ENCODE assay signal across 28 cellular contexts in the genomic region with DNA sequence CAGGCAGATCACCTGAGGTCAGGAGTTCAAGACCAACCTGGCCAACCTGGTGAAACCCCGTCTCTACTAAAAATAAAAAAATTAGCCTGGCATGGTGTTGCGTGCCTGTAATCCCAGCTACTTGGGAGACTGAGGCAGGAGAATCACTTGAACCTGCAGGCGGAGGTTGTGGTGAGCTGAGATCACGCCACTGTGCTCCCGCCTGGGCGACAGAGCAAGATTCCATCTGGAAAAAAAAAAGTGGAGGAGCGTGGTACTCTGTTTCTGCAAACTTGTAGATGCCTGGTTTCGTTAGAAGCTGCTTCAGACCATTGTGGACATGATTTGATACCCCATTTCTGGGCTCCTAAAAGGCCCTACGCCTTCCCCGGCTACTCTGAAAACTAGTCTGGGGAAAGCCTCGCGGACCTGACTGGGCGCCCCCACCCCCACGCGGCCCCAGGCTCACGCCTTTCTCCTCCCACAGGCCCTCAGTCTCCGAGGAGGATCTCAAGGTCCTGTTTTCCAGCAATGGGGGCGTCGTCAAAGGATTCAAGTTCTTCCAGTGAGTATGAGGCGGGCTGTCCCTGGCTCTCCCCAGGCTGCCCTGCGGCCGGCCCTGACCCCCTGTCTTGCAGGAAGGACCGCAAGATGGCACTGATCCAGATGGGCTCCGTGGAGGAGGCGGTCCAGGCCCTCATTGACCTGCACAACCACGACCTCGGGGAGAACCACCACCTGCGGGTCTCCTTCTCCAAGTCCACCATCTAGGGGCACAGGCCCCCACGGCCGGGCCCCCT. TPM values are rescaled to one million over a fixed set of nuclear protein-coding genes. Genes with fewer than 3 reads are reported as not detected.
DNase-seq lines count a peak whose midpoint lies in the region; ATAC-seq, FAIRE-seq and TF ChIP-seq lines count a peak whose summit lies in the region.
"Had no signal": no experiment of that assay in that cellular context is flagged by ENCODE, and none has a peak within 500 bp of the region (broad histone marks: within the 10 kb centered on the region; RNA-seq: fewer than 3 reads in every experiment).

No MANE protein-coding gene starts in this region.

- H3K27me3 Mint-ChIP-seq in mesothelial cell of epicardium (ENCODE audit: low read depth), result no peaks in the 10 kb centered on the region
- H3K27me3 Mint-ChIP-seq in activated CD4-positive, alpha-beta memory T cell treated with anti-CD3 and anti-CD28 coated beads for 36 hours, result no peaks in the 10 kb centered on the region
- H3K27me3 Mint-ChIP-seq: activated CD4-positive, alpha-beta memory T cell treated with anti-CD3 and anti-CD28 coated beads, Interleukin-2, amount 10 ng/mL, durations not matched to agents 7 days and 5 days; brain; natural killer cell treated with Interleukin-12 subunit alpha and Interleukin-12 subunit beta and Interleukin-15 and Interleukin-18, amount 100 ng/mL, for 72 hours had no signal

- intact Hi-C loops in HepG2 (cut with micrococcal nuclease; ENCODE audit: unreplicated experiment) (no loop called here), right lobe of liver (cut with DNase I) (no loop called here), PC-9 (cut with micrococcal nuclease; ENCODE audit: unreplicated experiment) (no loop called here)
- intact Hi-C loops in activated CD4-positive, alpha-beta memory T cell treated with anti-CD3 and anti-CD28 coated beads for 36 hours (cut with micrococcal nuclease), result no loop called here

- H3K27ac ChIP-seq in HepG2 (ENCODE audit: extremely low read length, insufficient read depth, low read length), result no peak overlapping the region
- H3K27ac ChIP-seq in right lobe of liver, result no peak overlapping the region
- H3K27ac ChIP-seq in PC-9, result no peak overlapping the region
- H3K27ac ChIP-seq: adrenal gland, C4-2B, foreskin keratinocyte, hepatocyte, left lung, prostate gland had no signal

- BruUV-seq in HepG2 (replicated peaks; lab: Mats Ljungman, UMichigan), result no TSS peak
- TSS peak; percentile 1 for BruUV-seq in PC-9 (replicated peaks; lab: Mats Ljungman, UMichigan)

- DNase-seq in HepG2 (ENCODE audit: low spot score) (no peak), right lobe of liver (no peak), PC-9 (no peak), mesothelial cell of epicardium (ENCODE audit: low spot score in 2 of 2, unreplicated experiment in 2 of 2) (no peak), NK-92 (lab: John Stamatoyannopoulos, UW; ENCODE audit: unreplicated experiment) (no peak)
- no peak for DNase-seq in stimulated activated CD4-positive, alpha-beta T cell treated with anti-CD3 and anti-CD28 coated beads, Interleukin-2, amount 100 ng/mL, for 48 hours
- no peak for DNase-seq in activated CD4-positive, alpha-beta memory T cell treated with anti-CD3 and anti-CD28 coated beads for 36 hours
- DNase-seq: activated CD4-positive, alpha-beta memory T cell treated with anti-CD3 and anti-CD28 coated beads, Interleukin-2, amount 10 ng/mL, durations not matched to agents 7 days and 5 days; activated effector memory CD4-positive, alpha-beta T cell treated with Interleukin-2 at 50 U/mL for 16 hours; effector memory CD4-positive, alpha-beta T cell; foreskin keratinocyte; immature natural killer cell; KBM-7; left lung; MG63; NCI-H1436 treated with DMSO at 0.1 percent for 48 hours; NCI-H446 treated with DMSO at 0.1 percent for 48 hours; SHP77; substantia nigra had no signal

- TF ChIP-seq RAD21 in HepG2 (CRISPR knock-in tag; IDR thresholded peaks at IDR 0.05), result no peak

- no peak overlapping the region for H3K4me3 Mint-ChIP-seq in mesothelial cell of epicardium
- H3K4me3 Mint-ChIP-seq in activated CD4-positive, alpha-beta memory T cell treated with anti-CD3 and anti-CD28 coated beads for 36 hours, result no peak overlapping the region
- H3K4me3 Mint-ChIP-seq: activated CD4-positive, alpha-beta memory T cell treated with anti-CD3 and anti-CD28 coated beads, Interleukin-2, amount 10 ng/mL, durations not matched to agents 7 days and 5 days; brain; immature natural killer cell; natural killer cell treated with Interleukin-12 subunit alpha and Interleukin-12 subunit beta and Interleukin-15 and Interleukin-18, amount 100 ng/mL, for 72 hours had no signal

- H3K27ac Mint-ChIP-seq in mesothelial cell of epicardium, result peak overlapping the region; percentile 56
- H3K27ac Mint-ChIP-seq in activated CD4-positive, alpha-beta memory T cell treated with anti-CD3 and anti-CD28 coated beads for 36 hours, result no peak overlapping the region
- H3K27ac Mint-ChIP-seq: activated CD4-positive, alpha-beta memory T cell treated with anti-CD3 and anti-CD28 coated beads, Interleukin-2, amount 10 ng/mL, durations not matched to agents 7 days and 5 days; immature natural killer cell; natural killer cell treated with Interleukin-12 subunit alpha and Interleukin-12 subunit beta and Interleukin-15 and Interleukin-18, amount 100 ng/mL, for 72 hours had no signal

- POLR2A ChIA-PET in HepG2 (lab: Yijun Ruan, JAX) (no interaction called here), PC-9 (lab: Charles Lee; ENCODE audit: unreplicated experiment) (no interaction called here)
- POLR2A ChIA-PET in activated CD4-positive, alpha-beta memory T cell treated with anti-CD3 and anti-CD28 coated beads for 36 hours (lab: Charles Lee), result interaction anchor here (0.6 to 3.1 kb wide), 2 partner anchors 11 to 627 kb away, joined by 3 to 8 read pairs; no protein-coding TSS in a partner anchor

- no peaks in the 10 kb centered on the region for H3K9me3 Mint-ChIP-seq in mesothelial cell of epicardium
- no peaks in the 10 kb centered on the region for H3K9me3 Mint-ChIP-seq in activated CD4-positive, alpha-beta memory T cell treated with anti-CD3 and anti-CD28 coated beads for 36 hours
- H3K9me3 Mint-ChIP-seq: activated CD4-positive, alpha-beta memory T cell treated with anti-CD3 and anti-CD28 coated beads, Interleukin-2, amount 10 ng/mL, durations not matched to agents 7 days and 5 days; immature natural killer cell; natural killer cell treated with Interleukin-12 subunit alpha and Interleukin-12 subunit beta and Interleukin-15 and Interleukin-18, amount 100 ng/mL, for 72 hours had no signal

- WGBS in HepG2 (ENCODE audit: low lambda C conversion rate), result 98% methylated on average over 28 of the region's 30 CpGs
- WGBS in right lobe of liver (ENCODE audit: insufficient coverage, low coverage, low lambda C conversion rate, missing lambda C conversion rate), result 76% methylated on average over 9 of the region's 30 CpGs

- H3K9me3 ChIP-seq in HepG2 (ENCODE audit: low read length), result no peaks in the 10 kb centered on the region
- no peaks in the 10 kb centered on the region for H3K9me3 ChIP-seq in right lobe of liver
- H3K9me3 ChIP-seq in PC-9 (ENCODE audit: insufficient read depth, low read depth), result no peaks in the 10 kb centered on the region
- H3K9me3 ChIP-seq: adrenal gland, left lung, MG63, prostate gland had no signal

- H3K27me3 ChIP-seq in HepG2 (ENCODE audit: control insufficient read depth in 1 of 2, insufficient read depth in 2 of 2, low read length in 2 of 2) (no peaks in the 10 kb centered on the region), right lobe of liver (no peaks in the 10 kb centered on the region), PC-9 (ENCODE audit: insufficient read depth, low read depth) (no peaks in the 10 kb centered on the region)
- H3K27me3 ChIP-seq: adrenal gland, foreskin keratinocyte, hepatocyte, left lung, MG63 had no signal

- no peaks in the 10 kb centered on the region for H3K4me1 ChIP-seq in HepG2 (ENCODE audit: insufficient read depth, low read length)
- H3K4me1 ChIP-seq in right lobe of liver, result no peaks in the 10 kb centered on the region
- H3K4me1 ChIP-seq in PC-9 (replicated peaks; ENCODE audit: insufficient read depth), result no peaks in the 10 kb centered on the region
- H3K4me1 ChIP-seq: adrenal gland, foreskin keratinocyte, prostate gland had no signal

- no peak for ATAC-seq in HepG2
- ATAC-seq in right lobe of liver, result no peak
- ATAC-seq: esophagus mucosa; foreskin keratinocyte; left lung; natural killer cell treated with Interleukin-12 subunit alpha and Interleukin-12 subunit beta and Interleukin-15 and Interleukin-18, amount 100 ng/mL, for 72 hours had no signal

- no peaks in the 10 kb centered on the region for H3K9me2 ChIP-seq in PC-9 (ENCODE audit: insufficient read depth)

- no peak overlapping the region for H3K9ac ChIP-seq in HepG2 (ENCODE audit: insufficient read depth, low read depth, low read length)

- TF ChIP-seq CTCF in HepG2 (CRISPR knock-in tag; IDR thresholded peaks at IDR 0.05) (no peak), right lobe of liver (IDR thresholded peaks at IDR 0.05) (no peak), PC-9 (conservative IDR thresholded peaks at IDR 0.05) (no peak), mesothelial cell of epicardium (IDR thresholded peaks at IDR 0.05; ENCODE audit: unreplicated experiment) (no peak)

- H3K4me1 Mint-ChIP-seq in mesothelial cell of epicardium, result peaks cover 8% of the 10 kb centered on the region
- peaks cover 7% of the 10 kb centered on the region for H3K4me1 Mint-ChIP-seq in activated CD4-positive, alpha-beta memory T cell treated with anti-CD3 and anti-CD28 coated beads for 36 hours (ENCODE audit: low read depth)

- CTCF ChIA-PET in HepG2 (lab: Yijun Ruan, JAX; ENCODE audit: low intra/inter-chr PET ratio, low total read pairs), result no interaction called here
- CTCF ChIA-PET in PC-9 (lab: Charles Lee), result no interaction called here
- CTCF ChIA-PET in activated CD4-positive, alpha-beta memory T cell treated with anti-CD3 and anti-CD28 coated beads for 36 hours (lab: Charles Lee), result interaction anchor here (0.6 kb wide), 1 partner anchor 21 kb away, joined by 3 read pairs; no protein-coding TSS in a partner anchor

- no peak for TF ChIP-seq EP300 in HepG2 (IDR thresholded peaks at IDR 0.05; ENCODE audit: low read depth in 2 of 2, low read length in 2 of 2)
- TF ChIP-seq EP300 in HepG2 (CRISPR knock-in tag; IDR thresholded peaks at IDR 0.05; ENCODE audit: borderline replicate concordance), result no peak

- TF ChIP-seq POLR2A in HepG2 (IDR thresholded peaks at IDR 0.05; ENCODE audit: insufficient read depth in 1 of 2, low read depth in 2 of 2, low read length in 2 of 2), result no peak; a peak in 2 of 4 replicates
- TF ChIP-seq POLR2A in right lobe of liver (IDR thresholded peaks at IDR 0.05), result no peak

- no peak for FAIRE-seq in HepG2 (lab: Jason Lieb, UNC)
- FAIRE-seq: urothelium cell line had no signal

- peaks cover 21% of the 10 kb centered on the region for H3K36me3 Mint-ChIP-seq in mesothelial cell of epicardium
- H3K36me3 Mint-ChIP-seq in activated CD4-positive, alpha-beta memory T cell treated with anti-CD3 and anti-CD28 coated beads for 36 hours, result peaks cover 51% of the 10 kb centered on the region

- no peak overlapping the region for H3K4me3 ChIP-seq in HepG2 (replicated peaks in 1 of 3; ENCODE audit: insufficient read depth in 1 of 3, low read depth in 2 of 3, low read length in 3 of 3)
- H3K4me3 ChIP-seq in right lobe of liver, result no peak overlapping the region
- H3K4me3 ChIP-seq in PC-9, result no peak overlapping the region
- H3K4me3 ChIP-seq: adrenal gland, hepatocyte, left lung, MG63, prostate gland had no signal

- H3K79me2 ChIP-seq in HepG2 (ENCODE audit: insufficient read depth, low read length), result peaks cover 23% of the 10 kb centered on the region
- peaks cover 38% of the 10 kb centered on the region for H3K79me2 ChIP-seq in PC-9 (ENCODE audit: low read depth)

- H3K36me3 ChIP-seq in HepG2 (replicated peaks in 1 of 2; ENCODE audit: control insufficient read depth in 1 of 2, insufficient read depth in 2 of 2, low read length in 2 of 2) (peaks cover 34 to 65% of the 10 kb centered on the region in 2 experiments; a peak in 4 of 5 replicates), right lobe of liver (peaks cover 34 to 71% (median 50%) of the 10 kb centered on the region in 4 donors), PC-9 (ENCODE audit: low read depth) (peaks cover 14% of the 10 kb centered on the region)

- H2AFZ ChIP-seq in HepG2 (ENCODE audit: low read length) (no peak overlapping the region), PC-9 (no peak overlapping the region)
- H2AFZ ChIP-seq: hepatocyte had no signal

- H3K4me2 ChIP-seq in HepG2 (ENCODE audit: low read depth, low read length) (no peak overlapping the region), PC-9 (no peak overlapping the region)
- H3K4me2 ChIP-seq: hepatocyte had no signal

- in situ Hi-C loops in HepG2 (cut with HindIII; ENCODE audit: extremely low pct_ligation_motif_present, low pct_unique_long_range_greater_than_20kb), result no loop called here

- peaks cover 54% of the 10 kb centered on the region for H4K20me1 ChIP-seq in HepG2 (ENCODE audit: insufficient read depth, low read length)
- peaks cover 63% of the 10 kb centered on the region for H4K20me1 ChIP-seq in PC-9 (ENCODE audit: insufficient read depth)

- H3F3A ChIP-seq in PC-9 (ENCODE audit: insufficient read depth, low read depth), result peaks cover 50% of the 10 kb centered on the region

RNA-seq across cellular contexts. Expression of a gene that starts 11.5 kb away (rescaled TPM):
- total RNA-seq in HepG2 (2016; rRNA removed; fragmentation: Illumina TruSeq; extraction: Trizol), result 0.07 TPM in 1 of 2 replicates, not detected in the other
- not detected in 2 replicates for total RNA-seq in HepG2 (2016; cell fraction: cytosol; rRNA removed; fragmentation: Illumina TruSeq; extraction: Trizol; ENCODE audit: low read depth)
- total RNA-seq in HepG2 (2016; cell fraction: insoluble cytoplasmic fraction; rRNA removed; fragmentation: Illumina TruSeq; extraction: Trizol), result 0.09 TPM in 1 of 2 replicates, not detected in the other
- total RNA-seq in HepG2 (2016; cell fraction: membrane; rRNA removed; fragmentation: Illumina TruSeq; extraction: Trizol), result not detected in 2 replicates
- total RNA-seq in HepG2 (2016; cell fraction: nucleus; rRNA removed; fragmentation: Illumina TruSeq; extraction: Trizol), result not detected in 2 replicates
- polyA plus RNA-seq in HepG2 (2011; rRNA removed), result 0.16 and 0.17 TPM in 2 replicates
- 0.14 and 0.19 TPM in 2 replicates for polyA plus RNA-seq in HepG2 (2011; cell fraction: cytosol; rRNA removed)
- polyA plus RNA-seq in HepG2 (2011; cell fraction: nucleus; rRNA removed), result 0.19 and 0.34 TPM in 2 replicates
- 0.27 TPM in 1 of 2 replicates, not detected in the other for polyA plus RNA-seq in HepG2 (2012)
- polyA plus RNA-seq in HepG2 (2016; cell fraction: cytosol; fragmentation: Illumina TruSeq; extraction: Trizol; ENCODE audit: low read depth), result not detected in 2 replicates
- polyA plus RNA-seq in HepG2 (2016; cell fraction: insoluble cytoplasmic fraction; fragmentation: Illumina TruSeq; extraction: Trizol; ENCODE audit: low read depth), result not detected in 2 replicates
- polyA plus RNA-seq in HepG2 (2016; cell fraction: membrane; fragmentation: Illumina TruSeq; extraction: Trizol; ENCODE audit: low read depth), result not detected in 2 replicates
- not detected in 2 replicates for polyA plus RNA-seq in HepG2 (2016; cell fraction: nucleus; fragmentation: Illumina TruSeq; extraction: Trizol; ENCODE audit: insufficient read depth, low read depth)
- polyA minus RNA-seq in HepG2 (2011; rRNA and poly(A)+ RNA removed; ENCODE audit: low replicate concordance), result 0.16 and 0.22 TPM in 2 replicates
- polyA minus RNA-seq in HepG2 (2011; cell fraction: cytosol; rRNA and poly(A)+ RNA removed), result not detected in 2 replicates
- not detected in 2 replicates for polyA minus RNA-seq in HepG2 (2011; cell fraction: nucleus; rRNA and poly(A)+ RNA removed)
- total RNA-seq in right lobe of liver, result not detected
- 0.81 and 0.90 TPM in 2 replicates for total RNA-seq in PC-9 (2021)
- 140 to 162 TPM (median 152 TPM) in 3 replicates for total RNA-seq in mesothelial cell of epicardium
- total RNA-seq in activated CD4-positive, alpha-beta memory T cell treated with anti-CD3 and anti-CD28 coated beads for 36 hours, result not detected
- total RNA-seq: activated CD4-positive, alpha-beta memory T cell treated with anti-CD3 and anti-CD28 coated beads, Interleukin-2, amount 10 ng/mL, durations not matched to agents 7 days and 5 days; esophagus mucosa; foreskin keratinocyte; natural killer cell treated with Interleukin-12 subunit alpha and Interleukin-12 subunit beta and Interleukin-15 and Interleukin-18, amount 100 ng/mL, for 72 hours; OCI-LY7 had no signal
- polyA plus RNA-seq: immature natural killer cell had no signal

RNA-seq across cellular contexts. Expression of a gene that starts 13.0 kb away (rescaled TPM):
- total RNA-seq in HepG2 (2016; rRNA removed; fragmentation: Illumina TruSeq; extraction: Trizol) (188 and 195 TPM in 2 replicates), right lobe of liver (100 to 1,000 TPM in 5 of 6 experiments, 10 to 100 TPM in 1; 91.1 to 150 (median 129) TPM), PC-9 (2021) (461 and 542 TPM in 2 replicates), mesothelial cell of epicardium (447 to 482 TPM (median 459 TPM) in 3 replicates)
- total RNA-seq in HepG2 (2016; cell fraction: cytosol; rRNA removed; fragmentation: Illumina TruSeq; extraction: Trizol; ENCODE audit: low read depth), result 49.8 and 51.1 TPM in 2 replicates
- 161 and 198 TPM in 2 replicates for total RNA-seq in HepG2 (2016; cell fraction: insoluble cytoplasmic fraction; rRNA removed; fragmentation: Illumina TruSeq; extraction: Trizol)
- 106 and 109 TPM in 2 replicates for total RNA-seq in HepG2 (2016; cell fraction: membrane; rRNA removed; fragmentation: Illumina TruSeq; extraction: Trizol)
- 117 and 125 TPM in 2 replicates for total RNA-seq in HepG2 (2016; cell fraction: nucleus; rRNA removed; fragmentation: Illumina TruSeq; extraction: Trizol)
- 288 and 314 TPM in 2 replicates for polyA plus RNA-seq in HepG2 (2011; rRNA removed)
- polyA plus RNA-seq in HepG2 (2011; cell fraction: cytosol; rRNA removed), result 80.5 and 107 TPM in 2 replicates
- 339 and 475 TPM in 2 replicates for polyA plus RNA-seq in HepG2 (2011; cell fraction: nucleus; rRNA removed)
- polyA plus RNA-seq in HepG2 (2012), result 291 and 347 TPM in 2 replicates
- polyA plus RNA-seq in HepG2 (2016; cell fraction: cytosol; fragmentation: Illumina TruSeq; extraction: Trizol; ENCODE audit: low read depth), result 51.1 and 55.1 TPM in 2 replicates
- polyA plus RNA-seq in HepG2 (2016; cell fraction: insoluble cytoplasmic fraction; fragmentation: Illumina TruSeq; extraction: Trizol; ENCODE audit: low read depth), result 208 and 235 TPM in 2 replicates
- polyA plus RNA-seq in HepG2 (2016; cell fraction: membrane; fragmentation: Illumina TruSeq; extraction: Trizol; ENCODE audit: low read depth), result 112 TPM in 2 replicates
- 264 and 280 TPM in 2 replicates for polyA plus RNA-seq in HepG2 (2016; cell fraction: nucleus; fragmentation: Illumina TruSeq; extraction: Trizol; ENCODE audit: insufficient read depth, low read depth)
- polyA minus RNA-seq in HepG2 (2011; rRNA and poly(A)+ RNA removed; ENCODE audit: low replicate concordance), result 302 and 434 TPM in 2 replicates
- polyA minus RNA-seq in HepG2 (2011; cell fraction: cytosol; rRNA and poly(A)+ RNA removed), result 155 and 182 TPM in 2 replicates
- polyA minus RNA-seq in HepG2 (2011; cell fraction: nucleus; rRNA and poly(A)+ RNA removed), result 142 and 164 TPM in 2 replicates
- 100 to 1,000 TPM; 464 to 465 TPM for total RNA-seq in activated CD4-positive, alpha-beta memory T cell treated with anti-CD3 and anti-CD28 coated beads for 36 hours

RNA-seq across cellular contexts. Expression of a gene that starts 17.4 kb away (rescaled TPM):
- not detected in 2 replicates for total RNA-seq in HepG2 (2016; rRNA removed; fragmentation: Illumina TruSeq; extraction: Trizol)
- total RNA-seq in HepG2 (2016; cell fraction: cytosol; rRNA removed; fragmentation: Illumina TruSeq; extraction: Trizol; ENCODE audit: low read depth), result not detected in 2 replicates
- not detected in 2 replicates for total RNA-seq in HepG2 (2016; cell fraction: insoluble cytoplasmic fraction; rRNA removed; fragmentation: Illumina TruSeq; extraction: Trizol)
- not detected in 2 replicates for total RNA-seq in HepG2 (2016; cell fraction: membrane; rRNA removed; fragmentation: Illumina TruSeq; extraction: Trizol)
- total RNA-seq in HepG2 (2016; cell fraction: nucleus; rRNA removed; fragmentation: Illumina TruSeq; extraction: Trizol), result not detected in 2 replicates
- 0.08 TPM in 1 of 2 replicates, not detected in the other for polyA plus RNA-seq in HepG2 (2011; rRNA removed)
- polyA plus RNA-seq in HepG2 (2011; cell fraction: cytosol; rRNA removed), result not detected in 2 replicates
- not detected in 2 replicates for polyA plus RNA-seq in HepG2 (2011; cell fraction: nucleus; rRNA removed)
- not detected in 2 replicates for polyA plus RNA-seq in HepG2 (2012)
- polyA plus RNA-seq in HepG2 (2016; cell fraction: cytosol; fragmentation: Illumina TruSeq; extraction: Trizol; ENCODE audit: low read depth), result not detected in 2 replicates
- not detected in 2 replicates for polyA plus RNA-seq in HepG2 (2016; cell fraction: insoluble cytoplasmic fraction; fragmentation: Illumina TruSeq; extraction: Trizol; ENCODE audit: low read depth)
- polyA plus RNA-seq in HepG2 (2016; cell fraction: membrane; fragmentation: Illumina TruSeq; extraction: Trizol; ENCODE audit: low read depth), result not detected in 2 replicates
- not detected in 2 replicates for polyA plus RNA-seq in HepG2 (2016; cell fraction: nucleus; fragmentation: Illumina TruSeq; extraction: Trizol; ENCODE audit: insufficient read depth, low read depth)
- not detected in 2 replicates for polyA minus RNA-seq in HepG2 (2011; rRNA and poly(A)+ RNA removed; ENCODE audit: low replicate concordance)
- polyA minus RNA-seq in HepG2 (2011; cell fraction: cytosol; rRNA and poly(A)+ RNA removed), result not detected in 2 replicates
- polyA minus RNA-seq in HepG2 (2011; cell fraction: nucleus; rRNA and poly(A)+ RNA removed), result not detected in 2 replicates
- total RNA-seq in right lobe of liver, result 1 to 10 TPM in 2 of 6 experiments, under 1 TPM in 1, not detected in 3; 0.15 to 3.6 (median 1.8) TPM
- total RNA-seq in PC-9 (2021), result not detected in 2 replicates
- 6.4 to 7.1 TPM (median 6.7 TPM) in 3 replicates for total RNA-seq in mesothelial cell of epicardium
- total RNA-seq in activated CD4-positive, alpha-beta memory T cell treated with anti-CD3 and anti-CD28 coated beads for 36 hours, result not detected
- total RNA-seq: activated CD4-positive, alpha-beta memory T cell treated with anti-CD3 and anti-CD28 coated beads, Interleukin-2, amount 10 ng/mL, durations not matched to agents 7 days and 5 days; esophagus mucosa; foreskin keratinocyte; hepatocyte; OCI-LY7 had no signal
- polyA plus RNA-seq: immature natural killer cell had no signal

RNA-seq across cellular contexts. Expression of a gene that starts 30.5 kb away (rescaled TPM):
- total RNA-seq in HepG2 (2016; rRNA removed; fragmentation: Illumina TruSeq; extraction: Trizol) (not detected in 2 replicates), right lobe of liver (1 to 10 TPM in 2 of 6 experiments, not detected in 4; 2.3 to 2.9 TPM), PC-9 (2021) (not detected in 2 replicates), mesothelial cell of epicardium (0.23 TPM in 1 of 3 replicates, not detected in the others)
- total RNA-seq in HepG2 (2016; cell fraction: cytosol; rRNA removed; fragmentation: Illumina TruSeq; extraction: Trizol; ENCODE audit: low read depth), result not detected in 2 replicates
- total RNA-seq in HepG2 (2016; cell fraction: insoluble cytoplasmic fraction; rRNA removed; fragmentation: Illumina TruSeq; extraction: Trizol), result not detected in 2 replicates
- not detected in 2 replicates for total RNA-seq in HepG2 (2016; cell fraction: membrane; rRNA removed; fragmentation: Illumina TruSeq; extraction: Trizol)
- not detected in 2 replicates for total RNA-seq in HepG2 (2016; cell fraction: nucleus; rRNA removed; fragmentation: Illumina TruSeq; extraction: Trizol)
- 0.10 TPM in 1 of 2 replicates, not detected in the other for polyA plus RNA-seq in HepG2 (2011; rRNA removed)
- 0.17 TPM in 1 of 2 replicates, not detected in the other for polyA plus RNA-seq in HepG2 (2011; cell fraction: cytosol; rRNA removed)
- 0.14 and 0.16 TPM in 2 replicates for polyA plus RNA-seq in HepG2 (2011; cell fraction: nucleus; rRNA removed)
- not detected in 2 replicates for polyA plus RNA-seq in HepG2 (2012)
- not detected in 2 replicates for polyA plus RNA-seq in HepG2 (2016; cell fraction: cytosol; fragmentation: Illumina TruSeq; extraction: Trizol; ENCODE audit: low read depth)
- not detected in 2 replicates for polyA plus RNA-seq in HepG2 (2016; cell fraction: insoluble cytoplasmic fraction; fragmentation: Illumina TruSeq; extraction: Trizol; ENCODE audit: low read depth)
- not detected in 2 replicates for polyA plus RNA-seq in HepG2 (2016; cell fraction: membrane; fragmentation: Illumina TruSeq; extraction: Trizol; ENCODE audit: low read depth)
- not detected in 2 replicates for polyA plus RNA-seq in HepG2 (2016; cell fraction: nucleus; fragmentation: Illumina TruSeq; extraction: Trizol; ENCODE audit: insufficient read depth, low read depth)
- polyA minus RNA-seq in HepG2 (2011; rRNA and poly(A)+ RNA removed; ENCODE audit: low replicate concordance), result 0.14 TPM in 1 of 2 replicates, not detected in the other
- polyA minus RNA-seq in HepG2 (2011; cell fraction: cytosol; rRNA and poly(A)+ RNA removed), result not detected in 2 replicates
- not detected in 2 replicates for polyA minus RNA-seq in HepG2 (2011; cell fraction: nucleus; rRNA and poly(A)+ RNA removed)
- not detected for total RNA-seq in activated CD4-positive, alpha-beta memory T cell treated with anti-CD3 and anti-CD28 coated beads for 36 hours
- total RNA-seq: activated CD4-positive, alpha-beta memory T cell treated with anti-CD3 and anti-CD28 coated beads, Interleukin-2, amount 10 ng/mL, durations not matched to agents 7 days and 5 days; esophagus mucosa; foreskin keratinocyte; hepatocyte; natural killer cell treated with Interleukin-12 subunit alpha and Interleukin-12 subunit beta and Interleukin-15 and Interleukin-18, amount 100 ng/mL, for 72 hours; OCI-LY7 had no signal
- polyA plus RNA-seq: foreskin keratinocyte, hepatocyte, immature natural killer cell had no signal

RNA-seq across cellular contexts. Expression of a gene that starts 41.8 kb away (rescaled TPM):
- total RNA-seq in HepG2 (2016; rRNA removed; fragmentation: Illumina TruSeq; extraction: Trizol) (not detected in 2 replicates), right lobe of liver (1 to 10 TPM in 2 of 6 experiments, under 1 TPM in 1, not detected in 3; 0.59 to 4.2 (median 3.3) TPM), PC-9 (2021) (not detected in 2 replicates), mesothelial cell of epicardium (not detected in 3 replicates)
- total RNA-seq in HepG2 (2016; cell fraction: cytosol; rRNA removed; fragmentation: Illumina TruSeq; extraction: Trizol; ENCODE audit: low read depth), result not detected in 2 replicates
- total RNA-seq in HepG2 (2016; cell fraction: insoluble cytoplasmic fraction; rRNA removed; fragmentation: Illumina TruSeq; extraction: Trizol), result not detected in 2 replicates
- not detected in 2 replicates for total RNA-seq in HepG2 (2016; cell fraction: membrane; rRNA removed; fragmentation: Illumina TruSeq; extraction: Trizol)
- not detected in 2 replicates for total RNA-seq in HepG2 (2016; cell fraction: nucleus; rRNA removed; fragmentation: Illumina TruSeq; extraction: Trizol)
- not detected in 2 replicates for polyA plus RNA-seq in HepG2 (2011; rRNA removed)
- polyA plus RNA-seq in HepG2 (2011; cell fraction: cytosol; rRNA removed), result not detected in 2 replicates
- not detected in 2 replicates for polyA plus RNA-seq in HepG2 (2011; cell fraction: nucleus; rRNA removed)
- not detected in 2 replicates for polyA plus RNA-seq in HepG2 (2012)
- not detected in 2 replicates for polyA plus RNA-seq in HepG2 (2016; cell fraction: cytosol; fragmentation: Illumina TruSeq; extraction: Trizol; ENCODE audit: low read depth)
- polyA plus RNA-seq in HepG2 (2016; cell fraction: insoluble cytoplasmic fraction; fragmentation: Illumina TruSeq; extraction: Trizol; ENCODE audit: low read depth), result not detected in 2 replicates
- polyA plus RNA-seq in HepG2 (2016; cell fraction: membrane; fragmentation: Illumina TruSeq; extraction: Trizol; ENCODE audit: low read depth), result not detected in 2 replicates
- not detected in 2 replicates for polyA plus RNA-seq in HepG2 (2016; cell fraction: nucleus; fragmentation: Illumina TruSeq; extraction: Trizol; ENCODE audit: insufficient read depth, low read depth)
- polyA minus RNA-seq in HepG2 (2011; rRNA and poly(A)+ RNA removed; ENCODE audit: low replicate concordance), result not detected in 2 replicates
- polyA minus RNA-seq in HepG2 (2011; cell fraction: cytosol; rRNA and poly(A)+ RNA removed), result not detected in 2 replicates
- not detected in 2 replicates for polyA minus RNA-seq in HepG2 (2011; cell fraction: nucleus; rRNA and poly(A)+ RNA removed)
- total RNA-seq in activated CD4-positive, alpha-beta memory T cell treated with anti-CD3 and anti-CD28 coated beads for 36 hours, result not detected
- total RNA-seq: activated CD4-positive, alpha-beta memory T cell treated with anti-CD3 and anti-CD28 coated beads, Interleukin-2, amount 10 ng/mL, durations not matched to agents 7 days and 5 days; esophagus mucosa; foreskin keratinocyte; natural killer cell treated with Interleukin-12 subunit alpha and Interleukin-12 subunit beta and Interleukin-15 and Interleukin-18, amount 100 ng/mL, for 72 hours; OCI-LY7 had no signal
- polyA plus RNA-seq: foreskin keratinocyte, immature natural killer cell had no signal

Comparison
In these comparisons a context has a peak if more than half of its experiments do, and no peak if none do; other contexts are left out.
1. RNA of a gene that starts 11.5 kb away (total RNA-seq): 140 to 162 TPM in mesothelial cell of epicardium; 0.81 to 0.90 TPM in PC-9, not detected in activated CD4-positive, alpha-beta memory T cell treated with anti-CD3 and anti-CD28 coated beads for 36 hours, 0.07 to 0.09 TPM in HepG2 and not detected in right lobe of liver; every median in the first group is over 10 times any median in the second.